ENCODE assay signal across 12 cellular contexts in the genomic region with DNA sequence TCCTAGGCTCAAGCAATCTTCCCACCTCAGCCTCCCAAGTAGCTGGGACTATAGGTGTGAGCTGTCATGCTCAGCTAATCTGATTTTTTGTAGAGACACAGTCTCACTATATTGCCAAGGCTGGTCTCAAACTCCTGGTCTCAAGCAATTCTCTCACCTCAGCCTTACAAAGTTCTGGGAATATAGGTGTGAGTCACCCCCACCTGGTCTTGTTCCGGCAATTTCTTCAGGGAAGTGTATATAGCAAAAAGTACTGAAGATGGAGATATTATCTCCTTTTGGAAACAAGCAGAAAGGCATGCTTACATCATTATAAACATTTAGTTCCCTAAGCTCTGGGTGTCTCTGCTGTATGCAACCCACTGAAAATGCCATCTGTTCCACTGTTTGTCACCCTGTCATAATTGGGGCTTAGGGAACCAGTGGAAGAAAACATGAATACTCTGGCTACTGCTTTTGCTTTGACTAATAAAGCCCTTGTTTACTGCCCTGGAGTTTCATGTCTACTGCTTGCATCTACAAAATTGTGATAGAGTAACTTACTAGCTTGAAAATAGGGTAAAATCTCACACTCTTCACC.
"Had no signal": no experiment of that assay in that cellular context is flagged by ENCODE, and none has a peak within 500 bp of the region (broad histone marks: within the 10 kb centered on the region; RNA-seq: fewer than 3 reads in every experiment).

No MANE protein-coding gene starts in this region.

- H3K36me3 ChIP-seq: neutrophil, sigmoid colon had no signal

- H3K27ac ChIP-seq: neutrophil, sigmoid colon had no signal

- H3K4me3 ChIP-seq: sigmoid colon had no signal

- H3K27me3 ChIP-seq: neutrophil, sigmoid colon had no signal

- DNase-seq: activated B cell treated with CpG ODN at 0.5 μM for 24 hours; activated CD4-positive, alpha-beta T cell treated with anti-CD3 and anti-CD28 coated beads for 48 hours; activated CD8-positive, alpha-beta T cell treated with anti-CD3 and anti-CD28 coated beads for 36 hours; activated naive CD4-positive, alpha-beta T cell treated with Interleukin-2 at 50 U/mL for 16 hours; activated naive CD8-positive, alpha-beta T cell treated with anti-CD3 and anti-CD28 coated beads, Interleukin-2, amount 10 ng/mL, durations not matched to agents 7 days and 5 days; activated T-cell treated with anti-CD3 and anti-CD28 coated beads, Interleukin-2, amount 50 U/mL, for 24 hours; effector memory CD8-positive, alpha-beta T cell; sigmoid colon; stimulated activated CD4-positive, alpha-beta T cell treated with anti-CD3 and anti-CD28 coated beads, Interleukin-4, amount 100 ng/mL, for 24 hours had no signal

- H3K9me3 ChIP-seq: neutrophil, sigmoid colon had no signal

- ATAC-seq: activated CD8-positive, alpha-beta T cell treated with anti-CD3 and anti-CD28 coated beads for 36 hours; effector memory CD8-positive, alpha-beta T cell; natural killer cell treated with Interleukin-12 subunit alpha and Interleukin-12 subunit beta and Interleukin-15 and Interleukin-18, amount 100 ng/mL, for 72 hours; stimulated activated memory B cell treated with anti-CD40 and anti-IgM and Interleukin-4, amounts not matched to agents 10 μg/mL and 1 μg/mL and 100 μg/mL, for 72 hours had no signal

- H3K4me1 ChIP-seq: sigmoid colon had no signal
